In genomic region chr11:88208742-88209141, GRCh38 we compare ENCODE assay signal across 1 cellular context.
TF ChIP-seq lines count a peak whose summit lies in the region.

No MANE protein-coding gene starts in this region.

TF ChIP-seq in GM12878, 131 proteins besides CTCF, POLR2A, EP300 and RAD21:
- TF ChIP-seq CBX5 (IDR thresholded peaks at IDR 0.05; ENCODE audit: low read depth) (no peak), POU2F2 (IDR thresholded peaks at IDR 0.05; ENCODE audit: borderline replicate concordance, low read depth, low read length) (no peak), NFIC (IDR thresholded peaks at IDR 0.05; ENCODE audit: low read depth, low read length) (no peak), FOXM1 (IDR thresholded peaks at IDR 0.05; ENCODE audit: low read depth, low read length) (no peak), SREBF1 (IDR thresholded peaks at IDR 0.05; ENCODE audit: low read length) (no peak), WRNIP1 (IDR thresholded peaks at IDR 0.05; ENCODE audit: borderline replicate concordance, low read depth, low read length) (no peak), PRDM15 (CRISPR knock-in tag; IDR thresholded peaks at IDR 0.05) (no peak), DPF2 (IDR thresholded peaks at IDR 0.05) (no peak), REST (IDR thresholded peaks at IDR 0.05; ENCODE audit: low read depth, low read length) (no peak), MXI1 (IDR thresholded peaks at IDR 0.05; ENCODE audit: low read depth, low read length) (no peak), E2F4 (IDR thresholded peaks at IDR 0.05; ENCODE audit: low read depth, low read length) (no peak), ZNF384 (IDR thresholded peaks at IDR 0.05; ENCODE audit: borderline replicate concordance, low read depth, low read length) (no peak)
